ENCODE assay signal across 18 cellular contexts in the genomic region with DNA sequence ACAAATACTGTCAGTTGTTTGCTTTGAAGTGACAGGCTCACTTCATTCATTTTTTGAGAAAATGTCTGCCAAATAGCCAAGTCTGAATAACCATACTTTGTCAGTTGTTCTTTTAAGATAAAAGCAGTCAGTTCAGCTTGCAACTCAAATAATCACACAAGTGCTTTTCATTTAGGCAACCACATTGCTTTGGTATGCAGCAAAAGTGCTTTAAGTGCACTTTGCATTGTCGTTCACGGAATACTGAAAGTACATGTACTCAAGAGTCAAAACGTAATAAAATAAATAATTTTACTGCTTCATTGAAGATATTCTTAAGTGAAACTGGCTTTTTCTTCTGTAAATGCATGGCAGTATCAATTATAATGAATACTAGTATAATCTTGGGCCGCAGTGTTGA.
"Had no signal": no experiment of that assay in that cellular context is flagged by ENCODE, and none has a peak within 500 bp of the region (broad histone marks: within the 10 kb centered on the region; RNA-seq: fewer than 3 reads in every experiment).

No MANE protein-coding gene starts in this region.

- DNase-seq: activated CD4-positive, alpha-beta T cell treated with anti-CD3 and anti-CD28 coated beads for 1 hour; activated gamma-delta T cell; amniotic stem cell; colonic mucosa; heart right ventricle; mesendoderm; naive thymus-derived CD8-positive, alpha-beta T cell; right cardiac atrium; stimulated activated naive CD8-positive, alpha-beta T cell treated with anti-CD3 and anti-CD28 coated beads, Interleukin-15, Interleukin-2, amounts not matched to agents 100 U/mL and 50 U/mL, for 24 hours; substantia nigra; T-helper 2 cell; tibial artery had no signal

- H3K4me3 Mint-ChIP-seq: brain; central memory CD8-positive, alpha-beta T cell; naive thymus-derived CD8-positive, alpha-beta T cell had no signal

- H3K36me3 ChIP-seq: colonic mucosa, prostate gland had no signal

- H3K27me3 Mint-ChIP-seq: brain; central memory CD8-positive, alpha-beta T cell; naive thymus-derived CD8-positive, alpha-beta T cell had no signal

- H3K4me1 ChIP-seq: colonic mucosa, prostate gland, tibial artery, vagina had no signal

- H3K9me3 ChIP-seq: colonic mucosa, heart right ventricle, prostate gland, tibial artery, vagina had no signal

- H3K4me1 Mint-ChIP-seq: brain; central memory CD8-positive, alpha-beta T cell had no signal

- H3K27ac ChIP-seq: colonic mucosa, heart right ventricle, prostate gland, tibial artery, vagina, VCaP had no signal

- ATAC-seq: activated naive CD4-positive, alpha-beta T cell treated with anti-CD3 and anti-CD28 coated beads, Interleukin-2, amount 50 U/mL, for 72 hours; heart right ventricle; naive thymus-derived CD8-positive, alpha-beta T cell; right cardiac atrium; stimulated activated naive CD8-positive, alpha-beta T cell treated with anti-CD3 and anti-CD28 coated beads, Interleukin-15, Interleukin-2, amounts not matched to agents 100 U/mL and 50 U/mL, for 24 hours had no signal

- H3K9me3 Mint-ChIP-seq: activated naive CD4-positive, alpha-beta T cell treated with anti-CD3 and anti-CD28 coated beads, Interleukin-2, amount 50 U/mL, for 72 hours; central memory CD8-positive, alpha-beta T cell; naive thymus-derived CD8-positive, alpha-beta T cell had no signal

- H3K27ac Mint-ChIP-seq: activated naive CD4-positive, alpha-beta T cell treated with anti-CD3 and anti-CD28 coated beads, Interleukin-2, amount 50 U/mL, for 72 hours; brain; naive thymus-derived CD8-positive, alpha-beta T cell had no signal

- H3K4me3 ChIP-seq: colonic mucosa, heart right ventricle, prostate gland, tibial artery, vagina had no signal

- H3K27me3 ChIP-seq: colonic mucosa, heart right ventricle, tibial artery, vagina had no signal
